1 cellular context compared by ENCODE assay signal in the genomic region with DNA sequence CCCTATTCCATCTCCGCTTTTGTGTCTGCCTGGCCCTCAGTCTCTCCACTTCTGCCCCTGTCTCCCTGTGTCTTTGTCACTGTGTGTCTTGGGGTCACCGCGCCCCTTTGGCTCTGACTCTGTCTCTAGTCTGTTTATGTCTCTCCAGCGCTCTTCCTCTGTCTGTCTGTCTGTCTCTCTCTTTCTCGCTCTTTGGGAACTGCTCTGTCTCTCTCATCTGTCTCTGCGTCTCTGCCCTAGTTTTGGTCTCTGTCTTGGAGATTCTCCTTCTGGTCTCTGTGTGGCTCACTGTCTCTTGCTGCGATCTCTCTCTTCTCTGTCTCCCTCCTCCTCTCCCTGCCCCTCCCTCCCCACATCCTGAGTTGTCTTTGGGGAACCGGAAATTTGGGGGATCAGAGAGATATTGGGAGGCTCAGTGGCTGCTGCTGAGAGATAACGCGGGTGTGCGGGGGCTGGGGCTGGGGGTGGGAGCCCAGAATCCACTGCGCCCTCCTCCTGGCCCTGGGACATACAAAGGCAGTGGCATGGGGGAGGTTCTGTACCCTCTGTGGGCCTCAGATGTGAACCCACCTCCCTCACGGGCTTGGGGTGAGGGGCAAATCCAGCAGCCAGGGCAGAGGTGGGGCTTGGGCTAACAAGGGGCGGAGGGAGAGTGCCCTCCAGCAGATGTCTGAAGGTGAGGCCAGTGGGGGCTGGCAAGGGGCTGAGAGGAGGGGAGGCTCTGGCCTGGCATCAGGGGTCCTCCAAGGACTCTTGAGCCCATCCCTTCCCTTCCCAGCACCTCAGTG.
TF ChIP-seq lines count a peak whose summit lies in the region.

No MANE protein-coding gene starts in this region.

TF ChIP-seq in WTC11, 78 proteins besides CTCF, POLR2A, EP300 and RAD21 (continued from another document):
- TF ChIP-seq, protein P1, sequence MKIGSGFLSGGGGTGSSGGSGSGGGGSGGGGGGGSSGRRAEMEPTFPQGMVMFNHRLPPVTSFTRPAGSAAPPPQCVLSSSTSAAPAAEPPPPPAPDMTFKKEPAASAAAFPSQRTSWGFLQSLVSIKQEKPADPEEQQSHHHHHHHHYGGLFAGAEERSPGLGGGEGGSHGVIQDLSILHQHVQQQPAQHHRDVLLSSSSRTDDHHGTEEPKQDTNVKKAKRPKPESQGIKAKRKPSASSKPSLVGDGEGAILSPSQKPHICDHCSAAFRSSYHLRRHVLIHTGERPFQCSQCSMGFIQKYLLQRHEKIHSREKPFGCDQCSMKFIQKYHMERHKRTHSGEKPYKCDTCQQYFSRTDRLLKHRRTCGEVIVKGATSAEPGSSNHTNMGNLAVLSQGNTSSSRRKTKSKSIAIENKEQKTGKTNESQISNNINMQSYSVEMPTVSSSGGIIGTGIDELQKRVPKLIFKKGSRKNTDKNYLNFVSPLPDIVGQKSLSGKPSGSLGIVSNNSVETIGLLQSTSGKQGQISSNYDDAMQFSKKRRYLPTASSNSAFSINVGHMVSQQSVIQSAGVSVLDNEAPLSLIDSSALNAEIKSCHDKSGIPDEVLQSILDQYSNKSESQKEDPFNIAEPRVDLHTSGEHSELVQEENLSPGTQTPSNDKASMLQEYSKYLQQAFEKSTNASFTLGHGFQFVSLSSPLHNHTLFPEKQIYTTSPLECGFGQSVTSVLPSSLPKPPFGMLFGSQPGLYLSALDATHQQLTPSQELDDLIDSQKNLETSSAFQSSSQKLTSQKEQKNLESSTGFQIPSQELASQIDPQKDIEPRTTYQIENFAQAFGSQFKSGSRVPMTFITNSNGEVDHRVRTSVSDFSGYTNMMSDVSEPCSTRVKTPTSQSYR (CRISPR knock-in tag; IDR thresholded peaks at IDR 0.05), result no peak
- TF ChIP-seq NR2C2 (CRISPR knock-in tag; IDR thresholded peaks at IDR 0.05) (no peak), JAZF1 (CRISPR knock-in tag; IDR thresholded peaks at IDR 0.05) (no peak), ZNF121 (CRISPR knock-in tag; IDR thresholded peaks at IDR 0.05) (no peak), NR3C1 (CRISPR knock-in tag; conservative IDR thresholded peaks at IDR 0.05; ENCODE audit: low read depth) (no peak), FOXP1 (CRISPR knock-in tag; IDR thresholded peaks at IDR 0.05; ENCODE audit: borderline replicate concordance) (no peak), SOX15 (CRISPR knock-in tag; IDR thresholded peaks at IDR 0.05) (no peak)
- TF ChIP-seq, protein P2, sequence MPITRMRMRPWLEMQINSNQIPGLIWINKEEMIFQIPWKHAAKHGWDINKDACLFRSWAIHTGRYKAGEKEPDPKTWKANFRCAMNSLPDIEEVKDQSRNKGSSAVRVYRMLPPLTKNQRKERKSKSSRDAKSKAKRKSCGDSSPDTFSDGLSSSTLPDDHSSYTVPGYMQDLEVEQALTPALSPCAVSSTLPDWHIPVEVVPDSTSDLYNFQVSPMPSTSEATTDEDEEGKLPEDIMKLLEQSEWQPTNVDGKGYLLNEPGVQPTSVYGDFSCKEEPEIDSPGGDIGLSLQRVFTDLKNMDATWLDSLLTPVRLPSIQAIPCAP (CRISPR knock-in tag; IDR thresholded peaks at IDR 0.05), result no peak
- TF ChIP-seq, protein P3, sequence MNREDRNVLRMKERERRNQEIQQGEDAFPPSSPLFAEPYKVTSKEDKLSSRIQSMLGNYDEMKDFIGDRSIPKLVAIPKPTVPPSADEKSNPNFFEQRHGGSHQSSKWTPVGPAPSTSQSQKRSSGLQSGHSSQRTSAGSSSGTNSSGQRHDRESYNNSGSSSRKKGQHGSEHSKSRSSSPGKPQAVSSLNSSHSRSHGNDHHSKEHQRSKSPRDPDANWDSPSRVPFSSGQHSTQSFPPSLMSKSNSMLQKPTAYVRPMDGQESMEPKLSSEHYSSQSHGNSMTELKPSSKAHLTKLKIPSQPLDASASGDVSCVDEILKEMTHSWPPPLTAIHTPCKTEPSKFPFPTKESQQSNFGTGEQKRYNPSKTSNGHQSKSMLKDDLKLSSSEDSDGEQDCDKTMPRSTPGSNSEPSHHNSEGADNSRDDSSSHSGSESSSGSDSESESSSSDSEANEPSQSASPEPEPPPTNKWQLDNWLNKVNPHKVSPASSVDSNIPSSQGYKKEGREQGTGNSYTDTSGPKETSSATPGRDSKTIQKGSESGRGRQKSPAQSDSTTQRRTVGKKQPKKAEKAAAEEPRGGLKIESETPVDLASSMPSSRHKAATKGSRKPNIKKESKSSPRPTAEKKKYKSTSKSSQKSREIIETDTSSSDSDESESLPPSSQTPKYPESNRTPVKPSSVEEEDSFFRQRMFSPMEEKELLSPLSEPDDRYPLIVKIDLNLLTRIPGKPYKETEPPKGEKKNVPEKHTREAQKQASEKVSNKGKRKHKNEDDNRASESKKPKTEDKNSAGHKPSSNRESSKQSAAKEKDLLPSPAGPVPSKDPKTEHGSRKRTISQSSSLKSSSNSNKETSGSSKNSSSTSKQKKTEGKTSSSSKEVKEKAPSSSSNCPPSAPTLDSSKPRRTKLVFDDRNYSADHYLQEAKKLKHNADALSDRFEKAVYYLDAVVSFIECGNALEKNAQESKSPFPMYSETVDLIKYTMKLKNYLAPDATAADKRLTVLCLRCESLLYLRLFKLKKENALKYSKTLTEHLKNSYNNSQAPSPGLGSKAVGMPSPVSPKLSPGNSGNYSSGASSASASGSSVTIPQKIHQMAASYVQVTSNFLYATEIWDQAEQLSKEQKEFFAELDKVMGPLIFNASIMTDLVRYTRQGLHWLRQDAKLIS (CRISPR knock-in tag; IDR thresholded peaks at IDR 0.05; ENCODE audit: borderline replicate concordance), result no peak
